Comparison of ENCODE assay signal across 8 cellular contexts in the genomic region with DNA sequence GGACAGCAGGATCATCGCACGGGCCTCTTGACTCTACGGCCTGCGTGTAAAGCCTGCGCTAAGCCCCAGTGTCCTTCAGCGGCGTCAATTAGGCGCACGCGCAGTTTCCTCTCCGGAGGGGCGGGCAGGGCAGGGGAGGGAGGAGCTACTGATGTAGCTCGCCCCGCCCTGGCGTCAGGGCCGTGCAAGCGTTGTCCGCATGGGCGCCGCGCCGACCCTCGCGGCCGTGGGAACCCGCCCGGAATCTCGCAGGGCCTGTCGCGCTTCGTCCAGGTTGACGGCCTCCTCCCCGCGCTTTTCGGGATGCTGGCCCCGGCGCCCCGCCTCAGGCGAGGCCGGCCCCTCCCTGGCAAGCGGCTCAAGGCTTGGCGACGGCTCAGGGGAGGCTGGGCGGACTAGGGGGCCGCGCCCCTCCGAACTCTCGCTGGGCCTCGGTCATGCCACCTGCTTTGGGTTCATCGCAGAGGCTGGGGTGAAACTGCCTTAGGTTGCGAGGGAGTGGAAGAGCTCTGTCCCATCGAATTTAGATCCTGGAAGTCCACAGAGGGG.
DNase-seq lines count a peak whose midpoint lies in the region; ATAC-seq, FAIRE-seq and TF ChIP-seq lines count a peak whose summit lies in the region.

No MANE protein-coding gene starts in this region.

- H3K36me3 ChIP-seq in OCI-LY1 (ENCODE audit: insufficient read depth, low read length) (no peaks in the 10 kb centered on the region), ovary (no peaks in the 10 kb centered on the region)

- H3K27me3 Mint-ChIP-seq in activated naive CD4-positive, alpha-beta T cell treated with anti-CD3 and anti-CD28 coated beads, Interleukin-2, amount 50 U/mL, for 24 hours, result peaks cover 7% of the 10 kb centered on the region

- peak overlapping the region; percentile 54; the same call in 1 of the 2 replicates for H3K4me2 ChIP-seq in OCI-LY1 (ENCODE audit: low read length)

- H3K9me3 ChIP-seq in OCI-LY1 (ENCODE audit: low read length) (no peaks in the 10 kb centered on the region), ovary (no peaks in the 10 kb centered on the region)

- TF ChIP-seq CTCF in OCI-LY1 (IDR thresholded peaks at IDR 0.05; ENCODE audit: low read length), result no peak
- no peak for TF ChIP-seq CTCF in ovary (IDR thresholded peaks at IDR 0.05)

- peak; percentile 84 for DNase-seq in GM18507 (ENCODE audit: extremely low spot score, insufficient read length, low read depth)
- DNase-seq in glomerular endothelial cell (ENCODE audit: extremely low read depth, low read depth, low spot score), result peak; percentile 27
- DNase-seq in ovary, result peak; percentile 92 to 96 (median 95)
- DNase-seq in superior temporal gyrus (ENCODE audit: extremely low spot score), result peak; percentile 90
- no peak for DNase-seq in dedifferentiated amniotic fluid mesenchymal stem cell (ENCODE audit: extremely low spot score)

- TF ChIP-seq POLR2A in ovary (IDR thresholded peaks at IDR 0.05), result peak; percentile 40

- H3K27me3 ChIP-seq in OCI-LY1 (ENCODE audit: insufficient read depth, low read length), result no peaks in the 10 kb centered on the region; the same call in 1 of the 2 replicates
- H3K27me3 ChIP-seq in ovary, result no peaks in the 10 kb centered on the region

- intact Hi-C loops in ovary (cut with DNase I), result loop anchor here in 3 of 4 donors (5.0 kb wide), 1 partner anchor 59 kb away; a partner anchor contains a TSS

- peaks cover 16% of the 10 kb centered on the region for H3K4me1 Mint-ChIP-seq in activated naive CD4-positive, alpha-beta T cell treated with anti-CD3 and anti-CD28 coated beads, Interleukin-2, amount 50 U/mL, for 24 hours

- no peaks in the 10 kb centered on the region for H3K79me2 ChIP-seq in OCI-LY1 (ENCODE audit: insufficient read depth, low read length)

- H3K9me2 ChIP-seq in OCI-LY1 (ENCODE audit: low read depth, low read length), result no peaks in the 10 kb centered on the region

- H3K4me3 ChIP-seq in OCI-LY1 (ENCODE audit: low read depth, low read length, poor library complexity, severe bottlenecking) (peak overlapping the region; percentile 52), ovary (peak overlapping the region; percentile 45)

- FAIRE-seq in GM18507 (lab: Jason Lieb, UNC), result peak; percentile 69

- no peak overlapping the region for H3K27ac Mint-ChIP-seq in activated naive CD4-positive, alpha-beta T cell treated with anti-CD3 and anti-CD28 coated beads, Interleukin-2, amount 50 U/mL, for 24 hours

- peak; percentile 91 for ATAC-seq in HG02981 (IDR thresholded peaks at IDR 0.05; ENCODE audit: unreplicated experiment)

- H3K27ac ChIP-seq in OCI-LY1 (ENCODE audit: low read depth, low read length, poor library complexity, severe bottlenecking) (no peak overlapping the region), ovary (peak overlapping the region; percentile 79 to 93)

- no peaks in the 10 kb centered on the region for H3K9me3 Mint-ChIP-seq in activated naive CD4-positive, alpha-beta T cell treated with anti-CD3 and anti-CD28 coated beads, Interleukin-2, amount 50 U/mL, for 24 hours

- H3K36me3 Mint-ChIP-seq in activated naive CD4-positive, alpha-beta T cell treated with anti-CD3 and anti-CD28 coated beads, Interleukin-2, amount 50 U/mL, for 24 hours, result no peaks in the 10 kb centered on the region

- no peak overlapping the region for H2AFZ ChIP-seq in OCI-LY1 (ENCODE audit: low read length)

- no peaks in the 10 kb centered on the region for H3F3A ChIP-seq in OCI-LY1 (ENCODE audit: insufficient read depth, low read length)

- peak overlapping the region; percentile 57 for H3K4me3 Mint-ChIP-seq in activated naive CD4-positive, alpha-beta T cell treated with anti-CD3 and anti-CD28 coated beads, Interleukin-2, amount 50 U/mL, for 24 hours

- H3K9ac ChIP-seq in OCI-LY1 (ENCODE audit: low read length), result no peak overlapping the region

- H3K4me1 ChIP-seq in OCI-LY1 (ENCODE audit: insufficient read depth, low read length, severe bottlenecking), result peaks cover 9% of the 10 kb centered on the region
- peaks cover 42% of the 10 kb centered on the region for H3K4me1 ChIP-seq in ovary (ENCODE audit: insufficient read depth)

- H4K20me1 ChIP-seq in OCI-LY1 (ENCODE audit: insufficient read depth, low read length), result no peaks in the 10 kb centered on the region

- no peak for TF ChIP-seq EP300 in ovary (IDR thresholded peaks at IDR 0.05)

- WGBS in ovary, 3 donors, result 0 to 2% (median 1%) methylated on average over 51 to 52 of the region's 52 CpGs
